In the genomic region with DNA sequence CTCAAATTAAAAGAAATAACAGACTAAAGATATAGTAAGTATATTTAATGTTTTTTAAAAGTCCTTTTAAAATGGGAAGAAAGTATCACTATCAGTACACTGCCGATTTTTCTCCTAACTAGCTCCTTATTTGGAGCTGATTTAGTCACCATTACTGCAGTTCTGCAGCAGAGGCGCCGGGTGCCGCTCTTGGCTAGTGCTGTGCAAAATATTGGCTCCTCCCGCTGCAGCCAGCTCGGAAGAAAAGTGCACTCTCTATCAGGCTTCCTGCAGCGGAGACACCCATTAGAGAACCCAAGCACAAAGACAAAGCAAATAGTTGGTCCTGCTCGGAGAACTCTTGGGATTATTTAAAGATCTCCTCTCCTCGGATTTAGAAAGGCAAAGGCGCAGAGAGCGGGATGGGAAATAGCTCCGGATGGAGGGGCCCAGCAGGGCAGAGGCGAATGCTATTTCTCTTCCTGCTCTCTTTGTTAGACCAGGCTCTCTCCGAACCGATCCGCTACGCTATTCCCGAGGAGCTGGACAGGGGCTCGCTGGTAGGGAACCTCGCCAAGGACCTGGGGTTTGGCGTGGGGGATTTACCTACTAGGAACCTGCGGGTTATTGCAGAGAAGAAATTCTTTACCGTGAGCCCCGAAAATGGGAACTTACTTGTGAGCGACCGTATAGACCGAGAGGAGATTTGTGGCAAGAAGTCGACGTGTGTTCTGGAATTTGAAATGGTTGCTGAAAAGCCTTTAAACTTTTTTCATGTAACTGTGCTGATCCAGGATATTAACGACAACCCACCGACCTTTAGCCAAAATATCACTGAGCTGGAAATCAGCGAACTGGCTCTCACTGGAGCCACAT, we compare ENCODE assay signal across 8 cellular contexts. TPM values are rescaled to one million over a fixed set of nuclear protein-coding genes. Genes with fewer than 3 reads are reported as not detected.
DNase-seq lines count a peak whose midpoint lies in the region; ATAC-seq and TF ChIP-seq lines count a peak whose summit lies in the region.

PCDHGB3 (plus strand) TSS at position 249 of the 855 bp plus-strand sequence; CDS start at position 402, 153 bp downstream.

- TF ChIP-seq CTCF in Calu3 (IDR thresholded peaks at IDR 0.05; ENCODE audit: unreplicated experiment) (no peak), KMS-11 (conservative IDR thresholded peaks at IDR 0.05; ENCODE audit: low read depth, low read length) (peak; percentile 37; the same call in 1 of the 2 replicates), astrocyte of the spinal cord (IDR thresholded peaks at IDR 0.05; ENCODE audit: low read depth, low read length) (peak; percentile 57), right lobe of liver (IDR thresholded peaks at IDR 0.05) (peak in 3 of 4 donors; percentile 8 to 24 (median 17))

- H3K4me1 Mint-ChIP-seq in Calu3 (ENCODE audit: low read depth, unreplicated experiment), result no peaks in the 10 kb centered on the region

- H3K4me1 ChIP-seq in KMS-11 (ENCODE audit: low read depth, poor library complexity, severe bottlenecking), result no peaks in the 10 kb centered on the region
- H3K4me1 ChIP-seq in right lobe of liver, result no peaks in the 10 kb centered on the region

- peaks cover 0 to 13% (median 4%) of the 10 kb centered on the region in 4 donors for H3K9me3 ChIP-seq in right lobe of liver

- DNase-seq in Calu3 (peak; percentile 41), astrocyte of the spinal cord (ENCODE audit: low read depth, low spot score) (peak; percentile 68), right lobe of liver (no peak), H7 (no peak), NCI-H69 (lab: John Stamatoyannopoulos, UW) (no peak), NCI-H2081 (lab: John Stamatoyannopoulos, UW) (no peak)

- in situ Hi-C loops in astrocyte of the spinal cord (cut with HindIII; ENCODE audit: low sequenced_read_pairs), result no loop called here

- 17% methylated on average over 30 of the region's 32 CpGs for WGBS in right lobe of liver (ENCODE audit: insufficient coverage, low coverage, low lambda C conversion rate, missing lambda C conversion rate)

- intact Hi-C loops in Calu3 (cut with micrococcal nuclease; ENCODE audit: unreplicated experiment), result loop anchor here (1.0 kb wide), 1 partner anchor 191 kb away; no protein-coding TSS in a partner anchor
- intact Hi-C loops in right lobe of liver (cut with DNase I), result no loop called here

- H3K4me2 ChIP-seq in KMS-11, result peak within 1 kb of the TSS; percentile 33; the same call in 1 of the 2 replicates

- no peaks in the 10 kb centered on the region for H4K20me1 ChIP-seq in KMS-11 (ENCODE audit: insufficient read depth)

- H3K27me3 ChIP-seq in KMS-11 (ENCODE audit: insufficient read depth, low read depth) (no peaks in the 10 kb centered on the region), right lobe of liver (no peaks in the 10 kb centered on the region), H7 (ENCODE audit: control insufficient read depth, insufficient read depth, low read length) (no peaks in the 10 kb centered on the region)

- no peaks in the 10 kb centered on the region for H3K79me2 ChIP-seq in KMS-11 (ENCODE audit: insufficient read depth, low read depth)

- peak; percentile 95 for ATAC-seq in GM21390 (IDR thresholded peaks at IDR 0.05; ENCODE audit: unreplicated experiment)
- ATAC-seq in right lobe of liver, result peak; percentile 75 to 86 (median 80)

- no peak within 1 kb of the TSS for H3K9ac ChIP-seq in KMS-11

- H2AFZ ChIP-seq in KMS-11 (ENCODE audit: low read depth), result peak within 1 kb of the TSS; percentile 76

- H3K27ac ChIP-seq in KMS-11 (no peak within 1 kb of the TSS), right lobe of liver (no peak within 1 kb of the TSS)

- H3K9me3 Mint-ChIP-seq in Calu3 (ENCODE audit: low read depth, unreplicated experiment), result peaks cover 14% of the 10 kb centered on the region

- peak within 1 kb of the TSS; percentile 75 for H3K27ac Mint-ChIP-seq in Calu3 (ENCODE audit: unreplicated experiment)

- TF ChIP-seq POLR2A in right lobe of liver (IDR thresholded peaks at IDR 0.05), result no peak

- H3K4me3 ChIP-seq in KMS-11 (IDR thresholded peaks at IDR 0.05; ENCODE audit: insufficient read depth, low read depth, low read length), result no peak within 1 kb of the TSS
- peak within 1 kb of the TSS; percentile 38 for H3K4me3 ChIP-seq in astrocyte of the spinal cord (ENCODE audit: low read depth, low read length)
- peak within 1 kb of the TSS in 2 of 3 donors; percentile 7 to 30 for H3K4me3 ChIP-seq in right lobe of liver
- no peak within 1 kb of the TSS for H3K4me3 ChIP-seq in H7 (ENCODE audit: insufficient read depth, low read depth, low read length)

- BruUV-seq in Calu3 (replicated peaks; lab: Mats Ljungman, UMichigan), result TSS peak; percentile 60

- H3K27me3 Mint-ChIP-seq in Calu3 (ENCODE audit: unreplicated experiment), result no peaks in the 10 kb centered on the region

- CTCF ChIA-PET in Calu3 (lab: Charles Lee), result interaction anchor here (0.7 to 1.4 kb wide), 8 partner anchors 105 to 321 kb away, joined by 3 to 10 read pairs (median 4); partner anchors contain the start of genes PCDHB14 and PCDHGC3

- peaks cover 9% of the 10 kb centered on the region for H3K36me3 Mint-ChIP-seq in Calu3 (ENCODE audit: insufficient read depth, unreplicated experiment)

- H3K4me3 Mint-ChIP-seq in Calu3 (ENCODE audit: low read depth, unreplicated experiment), result peak within 1 kb of the TSS; percentile 62

- H3K36me3 ChIP-seq in KMS-11 (ENCODE audit: insufficient read depth) (no peaks in the 10 kb centered on the region), right lobe of liver (no peaks in the 10 kb centered on the region), H7 (replicated peaks; ENCODE audit: control insufficient read depth, insufficient read depth, low read length) (no peaks in the 10 kb centered on the region)

RNA-seq across cellular contexts. Expression of gene PCDHGB3, which starts in this region (rescaled TPM):
- 1.2 and 1.6 TPM in 2 replicates for total RNA-seq in Calu3 (2022)
- 1 to 10 TPM in 3 of 6 experiments, under 1 TPM in 3; 0.56 to 1.8 (median 1.2) TPM for total RNA-seq in right lobe of liver
- 0.26 TPM in 1 of 2 replicates, not detected in the other for total RNA-seq in H7 (2014; rRNA removed; shearing (Covaris generic))

Comparison
In these comparisons a context has a peak if more than half of its experiments do, and no peak if none do; other contexts are left out.
1. DNase-seq: peak in Calu3 (single experiment) and astrocyte of the spinal cord (single experiment); none in right lobe of liver (0 of 3), H7 (single experiment), NCI-H69 (single experiment) and NCI-H2081 (0 of 2).
2. H3K4me3 ChIP-seq: peak in astrocyte of the spinal cord (single experiment) and right lobe of liver (2 of 3); none in KMS-11 (single experiment) and H7 (single experiment).